In the genomic region with DNA sequence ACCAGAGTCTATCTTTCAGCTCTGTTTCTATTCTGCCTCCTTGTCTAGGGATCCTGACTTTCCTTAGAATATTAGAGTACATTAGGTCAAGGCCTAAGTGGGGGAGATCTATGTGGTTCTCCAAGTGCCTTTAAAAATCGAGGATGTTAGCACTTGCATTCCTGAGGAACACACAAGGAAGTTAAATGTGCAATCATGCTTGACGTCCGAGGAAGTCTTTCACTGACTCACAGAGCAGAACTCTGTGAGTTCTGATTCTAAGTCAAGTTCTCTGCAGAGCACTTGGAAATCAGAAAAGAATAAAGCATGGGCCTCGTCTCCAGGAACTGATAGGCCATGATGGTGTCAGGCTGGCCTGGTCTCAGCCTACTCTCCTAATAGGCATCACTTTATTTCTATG, we compare ENCODE assay signal across 15 cellular contexts. TPM values are rescaled to one million over a fixed set of nuclear protein-coding genes. Genes with fewer than 3 reads are reported as not detected.
A peak's percentile ranks its signal among the peaks of the same experiment; 100 is the strongest.
DNase-seq lines count a peak whose midpoint lies in the region; ATAC-seq and TF ChIP-seq lines count a peak whose summit lies in the region.
"Had no signal": no experiment of that assay in that cellular context is flagged by ENCODE, and none has a peak within 500 bp of the region (broad histone marks: within the 10 kb centered on the region; RNA-seq: fewer than 3 reads in every experiment).

No MANE protein-coding gene starts in this region.

- H3K27ac Mint-ChIP-seq in Caco-2 (ENCODE audit: unreplicated experiment) = no peak overlapping the region
- no peak overlapping the region for H3K27ac Mint-ChIP-seq in activated CD8-positive, alpha-beta T cell treated with anti-CD3 and anti-CD28 coated beads for 36 hours

- POLR2A ChIA-PET in Caco-2 (lab: Charles Lee) = no interaction called here
- POLR2A ChIA-PET in activated CD8-positive, alpha-beta T cell treated with anti-CD3 and anti-CD28 coated beads for 36 hours (lab: Charles Lee) = no interaction called here

- peaks cover 3% of the 10 kb centered on the region for H3K9me3 ChIP-seq in RWPE2 (ENCODE audit: severe bottlenecking)
- no peaks in the 10 kb centered on the region for H3K9me3 ChIP-seq in Caco-2

- H3K4me3 ChIP-seq in RWPE2 (ENCODE audit: severe bottlenecking) (no peak overlapping the region), epithelial cell of proximal tubule (ENCODE audit: low read depth, low read length) (no peak overlapping the region), Caco-2 (ENCODE audit: low read depth, low read length) (no peak overlapping the region)
- H3K4me3 ChIP-seq: lung had no signal

- H3K9me3 Mint-ChIP-seq in Caco-2 (ENCODE audit: unreplicated experiment) = no peaks in the 10 kb centered on the region
- H3K9me3 Mint-ChIP-seq in activated CD8-positive, alpha-beta T cell treated with anti-CD3 and anti-CD28 coated beads for 36 hours = peaks cover 10% of the 10 kb centered on the region

- BruUV-seq in Caco-2 (replicated peaks; lab: Mats Ljungman, UMichigan) = no TSS peak

- H3K36me3 Mint-ChIP-seq in Caco-2 (ENCODE audit: insufficient read depth, unreplicated experiment) = no peaks in the 10 kb centered on the region
- H3K36me3 Mint-ChIP-seq in activated CD8-positive, alpha-beta T cell treated with anti-CD3 and anti-CD28 coated beads for 36 hours (ENCODE audit: low read depth) = peaks cover 2% of the 10 kb centered on the region

- CTCF ChIA-PET in Caco-2 (lab: Charles Lee) = no interaction called here
- CTCF ChIA-PET in activated CD8-positive, alpha-beta T cell treated with anti-CD3 and anti-CD28 coated beads for 36 hours (lab: Charles Lee) = no interaction called here

- H3K27me3 Mint-ChIP-seq in Caco-2 (ENCODE audit: insufficient read depth, unreplicated experiment) = peaks cover 6% of the 10 kb centered on the region
- peaks cover 12% of the 10 kb centered on the region for H3K27me3 Mint-ChIP-seq in activated CD8-positive, alpha-beta T cell treated with anti-CD3 and anti-CD28 coated beads for 36 hours

- no peaks in the 10 kb centered on the region for H3K27me3 ChIP-seq in RWPE2 (ENCODE audit: insufficient read depth, poor library complexity, severe bottlenecking)
- H3K27me3 ChIP-seq in Caco-2 (replicated peaks; ENCODE audit: control insufficient read depth, insufficient read depth, low read length) = no peaks in the 10 kb centered on the region

- no peaks in the 10 kb centered on the region for H3K4me1 Mint-ChIP-seq in Caco-2 (ENCODE audit: low read depth, unreplicated experiment)
- no peaks in the 10 kb centered on the region for H3K4me1 Mint-ChIP-seq in activated CD8-positive, alpha-beta T cell treated with anti-CD3 and anti-CD28 coated beads for 36 hours (ENCODE audit: low read depth)

- peak; percentile 46 for DNase-seq in GM04504 (ENCODE audit: low read depth)
- DNase-seq in RWPE2 (ENCODE audit: low spot score) = no peak
- DNase-seq in epithelial cell of proximal tubule (ENCODE audit: low read depth) = peak; percentile 84
- DNase-seq in renal cortical epithelial cell (ENCODE audit: low read depth) = peak; percentile 99
- DNase-seq in stimulated activated CD4-positive, alpha-beta T cell treated with anti-CD3 and anti-CD28 coated beads, Interleukin-2, amount 100 ng/mL, for 48 hours = no peak
- no peak for DNase-seq in Caco-2
- no peak for DNase-seq in activated CD8-positive, alpha-beta T cell treated with anti-CD3 and anti-CD28 coated beads for 36 hours
- DNase-seq in midbrain (lab: John Stamatoyannopoulos, UW) = no peak
- DNase-seq: activated CD4-positive, CD25-positive, alpha-beta regulatory T cell; caudate nucleus; DMS 273 treated with DMSO at 0.1 percent for 48 hours; H7; stimulated activated CD4-positive, alpha-beta T cell treated with anti-CD3 and anti-CD28 coated beads, Interleukin-4, amount 100 ng/mL, for 4 hours had no signal

- H3K4me1 ChIP-seq in RWPE2 (ENCODE audit: insufficient read depth, poor library complexity, severe bottlenecking) = peaks cover 62% of the 10 kb centered on the region
- no peaks in the 10 kb centered on the region for H3K4me1 ChIP-seq in Caco-2

- ATAC-seq in RWPE2 (ENCODE audit: low read depth) = peak; percentile 66
- no peak for ATAC-seq in activated CD8-positive, alpha-beta T cell treated with anti-CD3 and anti-CD28 coated beads for 36 hours

- H3K4me3 Mint-ChIP-seq in Caco-2 (ENCODE audit: unreplicated experiment) = no peak overlapping the region
- H3K4me3 Mint-ChIP-seq in activated CD8-positive, alpha-beta T cell treated with anti-CD3 and anti-CD28 coated beads for 36 hours = no peak overlapping the region

- H3K27ac ChIP-seq in RWPE2 (ENCODE audit: poor library complexity, severe bottlenecking) = peak overlapping the region; percentile 99
- H3K27ac ChIP-seq: KMS-11 had no signal

- TF ChIP-seq CTCF in RWPE2 (IDR thresholded peaks at IDR 0.05; ENCODE audit: poor library complexity, severe bottlenecking) (no peak), epithelial cell of proximal tubule (conservative IDR thresholded peaks at IDR 0.05; ENCODE audit: low read depth, low read length) (no peak), Caco-2 (IDR thresholded peaks at IDR 0.05; ENCODE audit: insufficient read depth in 1 of 2, low read depth in 1 of 2, low read length in 1 of 2, severe bottlenecking in 1 of 2, unreplicated experiment in 1 of 2) (no peak)
- TF ChIP-seq CTCF in activated CD8-positive, alpha-beta T cell treated with anti-CD3 and anti-CD28 coated beads for 36 hours (IDR thresholded peaks at IDR 0.05) = no peak

- H3K36me3 ChIP-seq in RWPE2 (ENCODE audit: low read depth) (peaks cover 3% of the 10 kb centered on the region; the same call in 1 of the 2 replicates), Caco-2 (ENCODE audit: control insufficient read depth, insufficient read depth, low read length) (no peaks in the 10 kb centered on the region)

- intact Hi-C loops in Caco-2 (cut with micrococcal nuclease; ENCODE audit: unreplicated experiment) = no loop called here
- intact Hi-C loops in activated CD8-positive, alpha-beta T cell treated with anti-CD3 and anti-CD28 coated beads for 36 hours (cut with micrococcal nuclease) = no loop called here

RNA-seq across cellular contexts. Expression of a gene that starts 17.2 kb away (rescaled TPM):
- total RNA-seq in epithelial cell of proximal tubule (27.3 and 28.4 TPM in 2 replicates), renal cortical epithelial cell (39.4 and 117 TPM in 2 replicates), Caco-2 (2022) (0.07 TPM in 1 of 2 replicates, not detected in the other)
- total RNA-seq in activated CD8-positive, alpha-beta T cell treated with anti-CD3 and anti-CD28 coated beads for 36 hours = not detected

Comparison
In these comparisons a context has a peak if more than half of its experiments do, and no peak if none do; other contexts are left out.
1. DNase-seq: peak in GM04504 (single experiment), epithelial cell of proximal tubule (single experiment) and renal cortical epithelial cell (single experiment); none in RWPE2 (single experiment), stimulated activated CD4-positive, alpha-beta T cell treated with anti-CD3 and anti-CD28 coated beads, Interleukin-2, amount 100 ng/mL, for 48 hours (0 of 2), Caco-2 (0 of 2), activated CD8-positive, alpha-beta T cell treated with anti-CD3 and anti-CD28 coated beads for 36 hours (single experiment) and midbrain (single experiment).
2. RNA of a gene that starts 17.2 kb away (total RNA-seq): 39.4 to 117 TPM in renal cortical epithelial cell and 27.3 to 28.4 TPM in epithelial cell of proximal tubule; not detected in activated CD8-positive, alpha-beta T cell treated with anti-CD3 and anti-CD28 coated beads for 36 hours and 0.07 TPM in Caco-2; every median in the first group is over 10 times any median in the second.